In the genomic region with DNA sequence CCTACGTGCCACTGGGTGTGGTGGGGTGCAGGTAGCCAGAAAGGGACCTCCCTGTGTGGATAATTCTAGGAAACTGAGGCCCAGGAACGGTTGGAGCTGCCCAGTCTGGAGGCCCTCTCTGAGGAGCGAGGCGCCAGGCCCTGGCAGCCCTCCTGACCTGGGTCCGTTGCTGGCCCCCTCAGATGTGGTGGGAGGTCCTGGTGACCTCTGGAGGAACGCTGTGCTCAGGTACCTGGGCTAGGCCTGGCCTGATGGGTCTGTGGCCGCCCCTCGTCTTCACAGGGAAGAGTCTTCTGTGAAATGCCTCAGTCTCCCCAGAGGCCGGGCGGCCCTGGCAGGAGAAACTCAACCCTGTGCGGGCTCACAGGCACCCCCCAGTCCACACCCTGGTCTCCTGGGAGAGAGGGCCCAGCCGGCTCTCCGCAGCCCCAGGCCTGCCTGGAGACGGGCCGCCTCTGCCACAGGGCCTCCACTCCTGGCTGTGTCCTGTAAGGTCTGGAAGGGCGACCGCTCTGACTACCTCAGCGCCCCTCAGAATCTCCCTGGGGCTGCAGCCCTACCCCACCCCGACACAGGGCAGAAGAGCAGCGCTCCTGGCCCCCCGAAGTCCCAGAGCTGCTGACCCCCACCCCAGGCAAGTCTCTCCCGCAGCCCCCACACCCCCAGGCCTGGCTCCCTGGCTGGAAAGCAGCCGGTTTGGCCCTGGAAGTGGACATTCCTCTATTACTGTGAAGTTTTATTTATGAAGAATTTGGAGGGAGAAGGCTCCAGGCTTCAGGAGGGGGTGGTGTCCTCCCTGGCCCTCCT, we compare ENCODE assay signal across 20 cellular contexts. TPM values are rescaled to one million over a fixed set of nuclear protein-coding genes. Genes with fewer than 3 reads are reported as not detected.
DNase-seq lines count a peak whose midpoint lies in the region; ATAC-seq, FAIRE-seq and TF ChIP-seq lines count a peak whose summit lies in the region.
"Had no signal": no experiment of that assay in that cellular context is flagged by ENCODE, and none has a peak within 500 bp of the region (broad histone marks: within the 10 kb centered on the region; RNA-seq: fewer than 3 reads in every experiment).

No MANE protein-coding gene starts in this region.

- H2AFZ ChIP-seq in PC-9: no peak overlapping the region
- H2AFZ ChIP-seq: GM23338 had no signal

- H3K4me1 ChIP-seq in BLaER1 (peaks cover 49% of the 10 kb centered on the region), PC-9 (replicated peaks; ENCODE audit: insufficient read depth) (peaks cover 42% of the 10 kb centered on the region), right atrium auricular region (peaks cover 0 to 42% of the 10 kb centered on the region in 2 donors), pancreas (peaks cover 19 to 51% (median 39%) of the 10 kb centered on the region in 3 donors), Peyer's patch (peaks cover 0 to 40% (median 4%) of the 10 kb centered on the region in 4 donors)

- H3F3A ChIP-seq in PC-9 (ENCODE audit: insufficient read depth, low read depth): peaks cover 10% of the 10 kb centered on the region

- no peak for FAIRE-seq in pancreas (lab: Jason Lieb, UNC)

- H3K27ac ChIP-seq in BLaER1 (no peak overlapping the region), PC-9 (peak overlapping the region; percentile 76), right atrium auricular region (peak overlapping the region; percentile 21 to 40), pancreas (peak overlapping the region; percentile 63 to 90 (median 70)), Peyer's patch (peak overlapping the region in 2 of 4 donors; percentile 28 to 39)
- H3K27ac ChIP-seq: SJSA1 had no signal

- H4K20me1 ChIP-seq in BLaER1 (no peaks in the 10 kb centered on the region), PC-9 (ENCODE audit: insufficient read depth) (no peaks in the 10 kb centered on the region)

- ATAC-seq in pancreas: no peak
- ATAC-seq in omental fat pad (ENCODE audit: low FRiP score): no peak
- ATAC-seq: activated CD4-positive, CD25-positive, alpha-beta regulatory T cell treated with anti-CD3 and anti-CD28 coated beads, Interleukin-2, amount 50 U/mL, for 24 hours; activated naive CD8-positive, alpha-beta T cell treated with anti-CD3 and anti-CD28 coated beads, Interleukin-2, amount 50 U/mL, for 24 hours; CD8-positive, alpha-beta T cell had no signal

- H3K4me2 ChIP-seq in BLaER1 (peak overlapping the region; percentile 53), PC-9 (peak overlapping the region; percentile 76)

- no peak overlapping the region for H3K9ac ChIP-seq in BLaER1

- no peak for TF ChIP-seq POLR2A in Peyer's patch (IDR thresholded peaks at IDR 0.05)

- TF ChIP-seq CTCF in PC-9 (conservative IDR thresholded peaks at IDR 0.05) (no peak), right atrium auricular region (IDR thresholded peaks at IDR 0.05) (no peak), pancreas (IDR thresholded peaks at IDR 0.05) (no peak), omental fat pad (IDR thresholded peaks at IDR 0.05) (no peak), Peyer's patch (IDR thresholded peaks at IDR 0.05) (no peak)

- no peak for DNase-seq in PC-9
- DNase-seq in right atrium auricular region (ENCODE audit: low spot score): no peak
- DNase-seq in pancreas: peak in 1 of 6 donors; percentile 76
- DNase-seq in SIG-M5 treated with dmso at 0.1 percent for 504 hours (lab: John Stamatoyannopoulos, UW; ENCODE audit: unreplicated experiment): no peak
- no peak for DNase-seq in omental fat pad (ENCODE audit: low spot score)
- no peak for DNase-seq in Peyer's patch
- DNase-seq in SHP77 (lab: John Stamatoyannopoulos, UW): no peak
- DNase-seq: activated naive CD8-positive, alpha-beta T cell treated with anti-CD3 and anti-CD28 coated beads, Interleukin-2, amount 50 U/mL, for 24 hours; CD8-positive, alpha-beta T cell; DMS79 treated with DMSO at 0.1 percent for 48 hours; effector CD8-positive, alpha-beta T cell; KBM-7; natural killer cell; NCI-H1048; stimulated activated naive CD4-positive, alpha-beta T cell had no signal

- peaks cover 41% of the 10 kb centered on the region for H3K27me3 ChIP-seq in BLaER1
- no peaks in the 10 kb centered on the region for H3K27me3 ChIP-seq in PC-9 (ENCODE audit: insufficient read depth, low read depth)
- H3K27me3 ChIP-seq in right atrium auricular region: peaks cover 0 to 3% of the 10 kb centered on the region in 2 donors
- H3K27me3 ChIP-seq in pancreas: no peaks in the 10 kb centered on the region
- no peaks in the 10 kb centered on the region for H3K27me3 ChIP-seq in Peyer's patch

- WGBS in pancreas, 2 donors: 66 to 78% methylated on average over 20 to 23 of the region's 23 CpGs

- CTCF ChIA-PET in PC-9 (lab: Charles Lee): interaction anchor here (1.1 to 1.6 kb wide), 4 partner anchors 14 to 172 kb away, joined by 3 to 12 read pairs (median 5); no protein-coding TSS in a partner anchor

- no peak overlapping the region for H3K4me3 ChIP-seq in BLaER1
- H3K4me3 ChIP-seq in PC-9: no peak overlapping the region
- no peak overlapping the region for H3K4me3 ChIP-seq in right atrium auricular region
- peak overlapping the region in 1 of 4 donors; percentile 9 for H3K4me3 ChIP-seq in pancreas
- no peak overlapping the region for H3K4me3 ChIP-seq in Peyer's patch
- H3K4me3 ChIP-seq: GM23338, SJSA1 had no signal

- H3K9me3 ChIP-seq in BLaER1 (no peaks in the 10 kb centered on the region), PC-9 (ENCODE audit: insufficient read depth, low read depth) (no peaks in the 10 kb centered on the region), right atrium auricular region (no peaks in the 10 kb centered on the region), pancreas (no peaks in the 10 kb centered on the region), Peyer's patch (no peaks in the 10 kb centered on the region)
- H3K9me3 ChIP-seq: SJSA1, upper lobe of left lung had no signal

- POLR2A ChIA-PET in PC-9 (lab: Charles Lee; ENCODE audit: unreplicated experiment): no interaction called here

- peaks cover 5% of the 10 kb centered on the region; the same call in 1 of the 2 replicates for H3K36me3 ChIP-seq in BLaER1
- no peaks in the 10 kb centered on the region for H3K36me3 ChIP-seq in PC-9 (ENCODE audit: low read depth)
- H3K36me3 ChIP-seq in right atrium auricular region: no peaks in the 10 kb centered on the region
- peaks cover 0 to 15% (median 0%) of the 10 kb centered on the region in 3 donors for H3K36me3 ChIP-seq in pancreas
- peaks cover 0 to 27% (median 0%) of the 10 kb centered on the region in 3 donors for H3K36me3 ChIP-seq in Peyer's patch
- H3K36me3 ChIP-seq: SJSA1 had no signal

- peaks cover 9% of the 10 kb centered on the region for H3K79me2 ChIP-seq in PC-9 (ENCODE audit: low read depth)

- H3K9me2 ChIP-seq in PC-9 (ENCODE audit: insufficient read depth): no peaks in the 10 kb centered on the region

- intact Hi-C loops in PC-9 (cut with micrococcal nuclease; ENCODE audit: unreplicated experiment): loop anchor here (5.0 kb wide), 1 partner anchor 52 kb away; no protein-coding TSS in a partner anchor
- intact Hi-C loops in pancreas (cut with DNase I): no loop called here

- BruUV-seq in PC-9 (replicated peaks; lab: Mats Ljungman, UMichigan): no TSS peak

RNA-seq across cellular contexts. Expression of gene B3GNT7, which starts 3.7 kb away (rescaled TPM):
- 14.0 and 25.8 TPM in 2 replicates for total RNA-seq in PC-9 (2021)
- total RNA-seq in right atrium auricular region: 1 to 10 TPM; 4.0 to 9.4 TPM
- 10 to 100 TPM in 5 of 6 donors, 1 to 10 TPM in 1; 9.9 to 34.5 (median 15.2) TPM for total RNA-seq in pancreas
- 1 to 10 TPM; 5.6 to 8.4 TPM for polyA plus RNA-seq in pancreas
- 10 to 100 TPM in 1 of 4 donors, 1 to 10 TPM in 3; 2.8 to 12.6 (median 6.1) TPM for total RNA-seq in omental fat pad
- total RNA-seq in Peyer's patch: 100 to 1,000 TPM in 2 of 4 donors, 10 to 100 TPM in 1, 1 to 10 TPM in 1; 9.9 to 154 (median 90.3) TPM
- total RNA-seq: SJSA1 had no signal
